In the genomic region with DNA sequence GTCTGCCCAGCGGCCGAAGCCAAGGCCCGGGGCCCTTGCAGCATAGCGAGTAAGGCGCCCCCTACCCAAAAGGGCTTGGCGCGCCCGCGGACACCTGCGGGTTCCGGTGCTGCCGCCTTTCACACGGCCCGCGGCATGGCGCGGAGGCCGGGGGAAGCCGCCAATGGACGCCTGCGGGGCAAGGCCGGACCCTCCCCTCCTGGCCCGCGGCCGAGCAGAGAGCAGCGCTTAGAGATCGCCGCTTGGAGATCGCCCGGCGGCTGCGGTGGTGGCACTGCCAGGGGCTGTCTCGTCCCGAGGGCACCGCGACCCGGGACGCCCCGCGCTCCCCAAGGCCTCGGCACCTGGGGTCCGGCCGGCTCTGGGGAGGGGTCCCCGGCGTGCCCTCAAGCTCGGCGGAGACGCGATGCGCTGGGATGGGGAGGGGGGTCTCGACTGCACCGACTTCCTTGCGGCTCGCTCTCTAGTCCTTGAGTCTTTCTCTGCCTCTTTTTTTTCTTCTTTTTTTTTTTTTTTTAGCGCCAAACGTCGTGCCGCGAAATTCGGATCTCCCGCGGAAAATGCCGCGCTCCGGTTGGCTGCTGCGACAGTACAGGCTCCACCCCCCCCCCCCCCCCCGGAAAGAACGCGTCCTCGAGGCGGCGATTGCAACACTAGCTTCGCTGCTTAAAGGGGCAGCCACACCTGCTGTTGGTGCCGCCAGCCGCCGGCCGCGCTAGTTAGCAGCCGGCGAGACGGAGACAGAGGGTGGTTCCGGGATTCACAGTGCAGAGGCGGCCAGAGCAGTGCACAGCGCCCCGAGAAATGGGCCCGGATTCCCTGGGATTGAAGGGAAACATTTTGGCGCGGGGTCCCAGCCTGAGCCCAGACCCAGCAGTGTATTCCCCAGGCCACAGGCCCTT, we compare ENCODE assay signal across 1 cellular context.
TF ChIP-seq lines count a peak whose summit lies in the region.

Gene E2F2, minus strand, starts transcription at position 484 of the 902 bp plus-strand sequence. Its CDS starts 440 bp downstream, at position 44.

TF ChIP-seq in K562, 482 proteins besides CTCF, POLR2A, EP300 and RAD21 (continued from another document and continues in another):
- TF ChIP-seq, protein P1, sequence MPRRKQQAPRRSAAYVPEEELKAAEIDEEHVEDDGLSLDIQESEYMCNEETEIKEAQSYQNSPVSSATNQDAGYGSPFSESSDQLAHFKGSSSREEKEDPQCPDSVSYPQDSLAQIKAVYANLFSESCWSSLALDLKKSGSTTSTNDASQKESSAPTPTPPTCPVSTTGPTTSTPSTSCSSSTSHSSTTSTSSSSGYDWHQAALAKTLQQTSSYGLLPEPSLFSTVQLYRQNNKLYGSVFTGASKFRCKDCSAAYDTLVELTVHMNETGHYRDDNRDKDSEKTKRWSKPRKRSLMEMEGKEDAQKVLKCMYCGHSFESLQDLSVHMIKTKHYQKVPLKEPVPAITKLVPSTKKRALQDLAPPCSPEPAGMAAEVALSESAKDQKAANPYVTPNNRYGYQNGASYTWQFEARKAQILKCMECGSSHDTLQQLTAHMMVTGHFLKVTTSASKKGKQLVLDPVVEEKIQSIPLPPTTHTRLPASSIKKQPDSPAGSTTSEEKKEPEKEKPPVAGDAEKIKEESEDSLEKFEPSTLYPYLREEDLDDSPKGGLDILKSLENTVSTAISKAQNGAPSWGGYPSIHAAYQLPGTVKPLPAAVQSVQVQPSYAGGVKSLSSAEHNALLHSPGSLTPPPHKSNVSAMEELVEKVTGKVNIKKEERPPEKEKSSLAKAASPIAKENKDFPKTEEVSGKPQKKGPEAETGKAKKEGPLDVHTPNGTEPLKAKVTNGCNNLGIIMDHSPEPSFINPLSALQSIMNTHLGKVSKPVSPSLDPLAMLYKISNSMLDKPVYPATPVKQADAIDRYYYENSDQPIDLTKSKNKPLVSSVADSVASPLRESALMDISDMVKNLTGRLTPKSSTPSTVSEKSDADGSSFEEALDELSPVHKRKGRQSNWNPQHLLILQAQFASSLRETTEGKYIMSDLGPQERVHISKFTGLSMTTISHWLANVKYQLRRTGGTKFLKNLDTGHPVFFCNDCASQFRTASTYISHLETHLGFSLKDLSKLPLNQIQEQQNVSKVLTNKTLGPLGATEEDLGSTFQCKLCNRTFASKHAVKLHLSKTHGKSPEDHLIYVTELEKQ (CRISPR knock-in tag; IDR thresholded peaks at IDR 0.05): no peak
- peak; percentile 81; the same call in 1 of the 2 replicates for TF ChIP-seq TGIF2 (CRISPR knock-in tag; IDR thresholded peaks at IDR 0.05)
- TF ChIP-seq FUS (optimal IDR thresholded peaks at IDR 0.05; ENCODE audit: low read depth, low read length): peak; percentile 90
- peak; percentile 75; the same call in 1 of the 2 replicates for TF ChIP-seq ZNF12 (CRISPR knock-in tag; IDR thresholded peaks at IDR 0.05)
- TF ChIP-seq SRSF7 (optimal IDR thresholded peaks at IDR 0.05; ENCODE audit: low read depth, low read length): no peak
- TF ChIP-seq ZBTB7A (IDR thresholded peaks at IDR 0.05; ENCODE audit: borderline replicate concordance, control insufficient read depth, low read depth, low read length): peak; percentile 85
- peak; percentile 77; the same call in 1 of the 2 replicates for TF ChIP-seq BCOR (IDR thresholded peaks at IDR 0.05)
- TF ChIP-seq LCOR (CRISPR knock-in tag; IDR thresholded peaks at IDR 0.05): peak; percentile 96; the same call in 1 of the 2 replicates
- no peak for TF ChIP-seq PHF21A (IDR thresholded peaks at IDR 0.05; ENCODE audit: borderline replicate concordance, low read depth)
- TF ChIP-seq CBX5 (IDR thresholded peaks at IDR 0.05; ENCODE audit: borderline replicate concordance, low read depth): no peak; the same call in 1 of the 2 replicates
- TF ChIP-seq CGGBP1 (CRISPR knock-in tag; IDR thresholded peaks at IDR 0.05): no peak
- TF ChIP-seq HNRNPL (IDR thresholded peaks at IDR 0.05; ENCODE audit: low read depth, low read length): peak; percentile 98
- TF ChIP-seq TAF9B (IDR thresholded peaks at IDR 0.05; ENCODE audit: partially characterized antibody): no peak
- no peak for TF ChIP-seq USF1 (CRISPR knock-in tag; IDR thresholded peaks at IDR 0.05)
- no peak for TF ChIP-seq TFAM (CRISPR knock-in tag; conservative IDR thresholded peaks at IDR 0.05)
- peak; percentile 71 for TF ChIP-seq ETV5 (CRISPR knock-in tag; IDR thresholded peaks at IDR 0.05; ENCODE audit: low read depth)
- no peak for TF ChIP-seq PPARD (CRISPR knock-in tag; IDR thresholded peaks at IDR 0.05)
- TF ChIP-seq ZNF133 (CRISPR knock-in tag; IDR thresholded peaks at IDR 0.05): no peak
- TF ChIP-seq, protein P2, sequence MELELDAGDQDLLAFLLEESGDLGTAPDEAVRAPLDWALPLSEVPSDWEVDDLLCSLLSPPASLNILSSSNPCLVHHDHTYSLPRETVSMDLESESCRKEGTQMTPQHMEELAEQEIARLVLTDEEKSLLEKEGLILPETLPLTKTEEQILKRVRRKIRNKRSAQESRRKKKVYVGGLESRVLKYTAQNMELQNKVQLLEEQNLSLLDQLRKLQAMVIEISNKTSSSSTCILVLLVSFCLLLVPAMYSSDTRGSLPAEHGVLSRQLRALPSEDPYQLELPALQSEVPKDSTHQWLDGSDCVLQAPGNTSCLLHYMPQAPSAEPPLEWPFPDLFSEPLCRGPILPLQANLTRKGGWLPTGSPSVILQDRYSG (tag; conservative IDR thresholded peaks at IDR 0.05; ENCODE audit: low read depth): no peak
- no peak; the same call in 1 of the 2 replicates for TF ChIP-seq STAT6 (CRISPR knock-in tag; IDR thresholded peaks at IDR 0.05)
- TF ChIP-seq KDM1A (IDR thresholded peaks at IDR 0.05): no peak
- TF ChIP-seq, protein P3, sequence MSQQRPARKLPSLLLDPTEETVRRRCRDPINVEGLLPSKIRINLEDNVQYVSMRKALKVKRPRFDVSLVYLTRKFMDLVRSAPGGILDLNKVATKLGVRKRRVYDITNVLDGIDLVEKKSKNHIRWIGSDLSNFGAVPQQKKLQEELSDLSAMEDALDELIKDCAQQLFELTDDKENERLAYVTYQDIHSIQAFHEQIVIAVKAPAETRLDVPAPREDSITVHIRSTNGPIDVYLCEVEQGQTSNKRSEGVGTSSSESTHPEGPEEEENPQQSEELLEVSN (IDR thresholded peaks at IDR 0.05; ENCODE audit: borderline replicate concordance in 1 of 2, extremely low read depth in 1 of 2, insufficient read depth in 1 of 2, insufficient read length in 1 of 2, low read depth in 1 of 2, low read length in 1 of 2, poor library complexity in 1 of 2, severe bottlenecking in 1 of 2): peak; percentile 77 to 95
- TF ChIP-seq, protein P4, sequence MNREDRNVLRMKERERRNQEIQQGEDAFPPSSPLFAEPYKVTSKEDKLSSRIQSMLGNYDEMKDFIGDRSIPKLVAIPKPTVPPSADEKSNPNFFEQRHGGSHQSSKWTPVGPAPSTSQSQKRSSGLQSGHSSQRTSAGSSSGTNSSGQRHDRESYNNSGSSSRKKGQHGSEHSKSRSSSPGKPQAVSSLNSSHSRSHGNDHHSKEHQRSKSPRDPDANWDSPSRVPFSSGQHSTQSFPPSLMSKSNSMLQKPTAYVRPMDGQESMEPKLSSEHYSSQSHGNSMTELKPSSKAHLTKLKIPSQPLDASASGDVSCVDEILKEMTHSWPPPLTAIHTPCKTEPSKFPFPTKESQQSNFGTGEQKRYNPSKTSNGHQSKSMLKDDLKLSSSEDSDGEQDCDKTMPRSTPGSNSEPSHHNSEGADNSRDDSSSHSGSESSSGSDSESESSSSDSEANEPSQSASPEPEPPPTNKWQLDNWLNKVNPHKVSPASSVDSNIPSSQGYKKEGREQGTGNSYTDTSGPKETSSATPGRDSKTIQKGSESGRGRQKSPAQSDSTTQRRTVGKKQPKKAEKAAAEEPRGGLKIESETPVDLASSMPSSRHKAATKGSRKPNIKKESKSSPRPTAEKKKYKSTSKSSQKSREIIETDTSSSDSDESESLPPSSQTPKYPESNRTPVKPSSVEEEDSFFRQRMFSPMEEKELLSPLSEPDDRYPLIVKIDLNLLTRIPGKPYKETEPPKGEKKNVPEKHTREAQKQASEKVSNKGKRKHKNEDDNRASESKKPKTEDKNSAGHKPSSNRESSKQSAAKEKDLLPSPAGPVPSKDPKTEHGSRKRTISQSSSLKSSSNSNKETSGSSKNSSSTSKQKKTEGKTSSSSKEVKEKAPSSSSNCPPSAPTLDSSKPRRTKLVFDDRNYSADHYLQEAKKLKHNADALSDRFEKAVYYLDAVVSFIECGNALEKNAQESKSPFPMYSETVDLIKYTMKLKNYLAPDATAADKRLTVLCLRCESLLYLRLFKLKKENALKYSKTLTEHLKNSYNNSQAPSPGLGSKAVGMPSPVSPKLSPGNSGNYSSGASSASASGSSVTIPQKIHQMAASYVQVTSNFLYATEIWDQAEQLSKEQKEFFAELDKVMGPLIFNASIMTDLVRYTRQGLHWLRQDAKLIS (CRISPR knock-in tag; IDR thresholded peaks at IDR 0.05): 0 out of 2 replicates have a peak, but pooled peaks have one; percentile 87
- no peak for TF ChIP-seq CBX8 (IDR thresholded peaks at IDR 0.05; ENCODE audit: borderline replicate concordance, extremely low read depth, low read depth, low read length, poor library complexity, severe bottlenecking)
- TF ChIP-seq, protein P5, sequence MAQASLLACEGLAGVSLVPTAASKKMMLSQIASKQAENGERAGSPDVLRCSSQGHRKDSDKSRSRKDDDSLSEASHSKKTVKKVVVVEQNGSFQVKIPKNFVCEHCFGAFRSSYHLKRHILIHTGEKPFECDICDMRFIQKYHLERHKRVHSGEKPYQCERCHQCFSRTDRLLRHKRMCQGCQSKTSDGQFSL (CRISPR knock-in tag; IDR thresholded peaks at IDR 0.05): peak; percentile 92
- TF ChIP-seq, protein P5 (tag; IDR thresholded peaks at IDR 0.05): peak in 1 of 2 experiments; percentile 96; a peak in 2 of 4 replicates
- no peak for TF ChIP-seq PRMT5 (CRISPR knock-in tag; IDR thresholded peaks at IDR 0.05)
- peak; percentile 74 for TF ChIP-seq GABPB1 (CRISPR knock-in tag; IDR thresholded peaks at IDR 0.05)
- TF ChIP-seq RFX7 (CRISPR knock-in tag; IDR thresholded peaks at IDR 0.05): no peak
- no peak for TF ChIP-seq MAFG (tag; conservative IDR thresholded peaks at IDR 0.05)
- TF ChIP-seq KAT8 (IDR thresholded peaks at IDR 0.05; ENCODE audit: low read depth): no peak
- TF ChIP-seq TAL1 (IDR thresholded peaks at IDR 0.05): no peak
- no peak for TF ChIP-seq ZNF436 (CRISPR knock-in tag; IDR thresholded peaks at IDR 0.05)
- TF ChIP-seq RBFOX2 (IDR thresholded peaks at IDR 0.05; ENCODE audit: low read depth, low read length): peak; percentile 95
- TF ChIP-seq, protein P6, sequence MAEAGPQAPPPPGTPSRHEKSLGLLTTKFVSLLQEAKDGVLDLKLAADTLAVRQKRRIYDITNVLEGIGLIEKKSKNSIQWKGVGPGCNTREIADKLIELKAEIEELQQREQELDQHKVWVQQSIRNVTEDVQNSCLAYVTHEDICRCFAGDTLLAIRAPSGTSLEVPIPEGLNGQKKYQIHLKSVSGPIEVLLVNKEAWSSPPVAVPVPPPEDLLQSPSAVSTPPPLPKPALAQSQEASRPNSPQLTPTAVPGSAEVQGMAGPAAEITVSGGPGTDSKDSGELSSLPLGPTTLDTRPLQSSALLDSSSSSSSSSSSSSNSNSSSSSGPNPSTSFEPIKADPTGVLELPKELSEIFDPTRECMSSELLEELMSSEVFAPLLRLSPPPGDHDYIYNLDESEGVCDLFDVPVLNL (CRISPR knock-in tag; IDR thresholded peaks at IDR 0.05; ENCODE audit: low read depth): peak; percentile 87; the same call in 1 of the 2 replicates
- no peak for TF ChIP-seq SAFB (IDR thresholded peaks at IDR 0.05; ENCODE audit: borderline replicate concordance, low read depth, low read length)
- TF ChIP-seq TFAP4 (CRISPR knock-in tag; IDR thresholded peaks at IDR 0.05; ENCODE audit: borderline replicate concordance): peak; percentile 83; the same call in 1 of the 2 replicates
- 0 out of 2 replicates have a peak, but pooled peaks have one; percentile 32 for TF ChIP-seq PML (IDR thresholded peaks at IDR 0.05; ENCODE audit: low read length)
- peak; percentile 84; the same call in 1 of the 2 replicates for TF ChIP-seq KAT7 (CRISPR knock-in tag; IDR thresholded peaks at IDR 0.05; ENCODE audit: borderline replicate concordance)
- no peak for TF ChIP-seq RAD51 (IDR thresholded peaks at IDR 0.05; ENCODE audit: borderline replicate concordance, low read depth)
